Comparison of ENCODE assay signal across 8 cellular contexts in the genomic region with DNA sequence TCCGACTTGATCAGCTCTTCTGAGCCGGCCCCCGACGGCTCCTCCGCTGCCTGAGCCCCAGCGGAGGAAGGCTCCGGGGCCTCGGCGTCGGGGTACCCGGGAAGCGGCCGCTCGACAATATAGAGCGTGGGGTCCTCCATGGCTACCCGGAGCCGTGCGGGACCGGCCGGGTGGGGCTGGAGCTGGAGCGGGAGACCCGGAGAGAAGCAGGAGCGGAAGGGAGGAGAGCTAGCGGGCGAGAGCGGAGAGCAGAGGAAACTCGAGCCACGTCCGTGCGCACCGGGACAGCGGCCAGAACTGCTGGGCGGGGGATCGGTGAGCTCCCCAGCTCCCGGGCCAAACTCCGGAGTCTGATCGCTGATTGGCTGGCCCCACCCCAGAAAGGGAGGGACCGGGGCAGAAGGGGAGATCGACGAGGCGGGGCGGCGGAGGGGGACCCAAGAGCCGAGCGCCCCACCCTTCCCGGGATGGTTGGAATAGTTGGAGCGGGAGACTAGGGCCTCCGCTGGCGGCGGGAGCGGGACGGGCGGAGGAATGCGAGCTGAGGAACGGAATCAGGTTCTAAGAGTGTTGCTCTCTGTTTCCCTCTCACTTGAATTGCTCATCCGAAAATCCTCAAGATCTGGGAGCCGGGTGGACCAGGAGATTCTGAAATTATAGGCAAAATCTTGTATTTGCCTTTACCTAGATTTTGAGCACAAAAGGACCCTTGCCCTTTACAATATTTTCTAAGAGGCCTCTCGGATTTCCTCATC. TPM values are rescaled to one million over a fixed set of nuclear protein-coding genes. Genes with fewer than 3 reads are reported as not detected.
DNase-seq lines count a peak whose midpoint lies in the region; ATAC-seq and TF ChIP-seq lines count a peak whose summit lies in the region.

A gene with protein sequence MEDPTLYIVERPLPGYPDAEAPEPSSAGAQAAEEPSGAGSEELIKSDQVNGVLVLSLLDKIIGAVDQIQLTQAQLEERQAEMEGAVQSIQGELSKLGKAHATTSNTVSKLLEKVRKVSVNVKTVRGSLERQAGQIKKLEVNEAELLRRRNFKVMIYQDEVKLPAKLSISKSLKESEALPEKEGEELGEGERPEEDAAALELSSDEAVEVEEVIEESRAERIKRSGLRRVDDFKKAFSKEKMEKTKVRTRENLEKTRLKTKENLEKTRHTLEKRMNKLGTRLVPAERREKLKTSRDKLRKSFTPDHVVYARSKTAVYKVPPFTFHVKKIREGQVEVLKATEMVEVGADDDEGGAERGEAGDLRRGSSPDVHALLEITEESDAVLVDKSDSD (minus strand): TSS at position 299 of the 755 bp plus-strand sequence. CDS start 159 bp downstream, at position 140.

- TF ChIP-seq CTCF in C4-2B (conservative IDR thresholded peaks at IDR 0.05) (no peak), kidney epithelial cell (IDR thresholded peaks at IDR 0.05; ENCODE audit: insufficient read depth, low read length, poor library complexity, severe bottlenecking) (no peak)

- peaks cover 37 to 50% (median 38%) of the 10 kb centered on the region in 3 donors for H3K4me1 ChIP-seq in skeletal muscle tissue (ENCODE audit: control insufficient read depth in 3 of 3, insufficient read depth in 3 of 3, low read length in 3 of 3)

- DNase-seq in HCEC 1CT: peak; percentile 98
- DNase-seq in SW 1271 (lab: John Stamatoyannopoulos, UW): peak; percentile 89 to 92
- DNase-seq in dermis blood vessel endothelial cell: peak; percentile 96
- no peak for DNase-seq in kidney epithelial cell (ENCODE audit: low read depth)

- no peak for ATAC-seq in HG03457 (IDR thresholded peaks at IDR 0.05; ENCODE audit: unreplicated experiment)
- ATAC-seq in GM18868 (IDR thresholded peaks at IDR 0.05; ENCODE audit: unreplicated experiment): no peak

- H3K4me3 ChIP-seq in kidney epithelial cell (ENCODE audit: low read depth, low read length) (peak within 1 kb of the TSS; percentile 79), skeletal muscle tissue (ENCODE audit: low read length in 3 of 3) (peak within 1 kb of the TSS; percentile 97 to 99 (median 99))

- H3K9me3 ChIP-seq in skeletal muscle tissue (ENCODE audit: control insufficient read depth in 3 of 3, low read length in 3 of 3): no peaks in the 10 kb centered on the region

- H3K27me3 ChIP-seq in kidney epithelial cell (ENCODE audit: control insufficient read depth, insufficient read depth, low read length) (no peaks in the 10 kb centered on the region), skeletal muscle tissue (ENCODE audit: control insufficient read depth in 3 of 3, insufficient read depth in 3 of 3, low read length in 3 of 3) (no peaks in the 10 kb centered on the region)

- H3K27ac ChIP-seq in C4-2B (peak within 1 kb of the TSS; percentile 15; the same call in 1 of the 2 replicates), skeletal muscle tissue (ENCODE audit: low read depth, low read length) (peak within 1 kb of the TSS; percentile 96)

- peak within 1 kb of the TSS; percentile 84 to 100 (median 99) for H3K9ac ChIP-seq in skeletal muscle tissue (ENCODE audit: low read depth in 1 of 3, low read length in 3 of 3)

- no peaks in the 10 kb centered on the region for H3K36me3 ChIP-seq in kidney epithelial cell (ENCODE audit: control insufficient read depth, insufficient read depth, low read length)
- peaks cover 0 to 3% (median 0%) of the 10 kb centered on the region in 3 donors for H3K36me3 ChIP-seq in skeletal muscle tissue (ENCODE audit: control insufficient read depth in 3 of 3, insufficient read depth in 3 of 3, low read length in 3 of 3)

RNA-seq across cellular contexts. Expression of the gene that starts here (rescaled TPM):
- total RNA-seq in dermis blood vessel endothelial cell (768 and 840 TPM in 2 replicates), kidney epithelial cell (58.5 and 70.2 TPM in 2 replicates), skeletal muscle tissue (238 TPM)
